In the genomic region with DNA sequence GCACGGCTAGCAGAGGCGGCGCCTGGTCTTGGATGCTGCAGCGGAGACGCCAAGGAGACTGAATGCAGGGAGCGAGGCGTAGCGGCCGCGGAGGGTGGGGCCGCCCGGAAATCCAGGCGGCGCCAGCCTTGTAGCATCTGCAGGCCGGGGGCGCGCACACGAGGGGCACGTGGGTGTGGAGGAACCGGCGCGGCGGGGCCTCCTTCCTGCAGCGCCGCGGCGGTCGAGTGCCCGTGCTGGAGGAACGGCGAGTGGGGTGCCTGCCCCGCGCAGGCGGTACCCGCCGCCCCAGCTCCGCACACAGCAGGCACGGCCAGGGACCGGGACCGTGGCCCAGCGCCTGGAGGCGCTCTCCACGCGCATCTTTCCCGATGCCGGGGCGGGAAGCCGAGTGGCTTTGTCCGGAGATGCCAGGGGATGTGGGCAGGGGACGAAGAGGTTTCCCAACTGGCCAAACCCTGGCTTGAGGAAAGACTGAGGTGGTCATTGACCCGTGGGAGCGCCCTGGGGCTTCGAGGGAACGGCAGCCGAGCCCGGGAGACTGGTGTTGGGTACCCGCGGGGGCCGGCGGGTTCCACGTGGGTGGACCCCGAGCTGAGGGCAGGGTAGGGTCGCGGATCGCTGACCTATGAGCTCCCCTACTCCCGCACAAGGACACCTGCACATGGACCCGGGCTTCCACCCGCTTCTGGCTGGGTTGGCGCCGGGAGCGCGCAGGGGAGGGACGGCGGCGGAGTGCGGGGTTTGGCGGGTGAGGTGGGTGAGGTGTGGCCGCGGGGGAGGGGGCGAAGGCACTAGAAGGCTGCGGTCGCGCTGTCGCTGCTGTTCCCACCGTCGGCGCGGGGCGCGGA, we compare ENCODE assay signal across 8 cellular contexts.
DNase-seq lines count a peak whose midpoint lies in the region; ATAC-seq and TF ChIP-seq lines count a peak whose summit lies in the region.

No MANE protein-coding gene starts in this region.

- peak overlapping the region; percentile 64 for H2AFZ ChIP-seq in hepatocyte

- no peaks in the 10 kb centered on the region for H3K36me3 ChIP-seq in hepatocyte (replicated peaks; ENCODE audit: insufficient read depth, low read depth)

- H3K9me2 ChIP-seq in hepatocyte (replicated peaks; ENCODE audit: insufficient read depth), result no peaks in the 10 kb centered on the region

- H3K4me1 ChIP-seq in hepatocyte (ENCODE audit: insufficient read depth), result peaks cover 42% of the 10 kb centered on the region

- intact Hi-C loops in sciatic nerve (cut with DNase I), result no loop called here

- H4K20me1 ChIP-seq in hepatocyte (ENCODE audit: insufficient read depth, poor library complexity, severe bottlenecking), result no peaks in the 10 kb centered on the region

- H3K27me3 ChIP-seq in hepatocyte, result peaks cover 75% of the 10 kb centered on the region

- no peaks in the 10 kb centered on the region for H3K79me2 ChIP-seq in hepatocyte

- peak overlapping the region; percentile 27 for H3K4me3 ChIP-seq in Jurkat, Clone E6-1 (ENCODE audit: low read length)
- H3K4me3 ChIP-seq in hepatocyte, result peak overlapping the region; percentile 77

- no peak overlapping the region for H3K27ac Mint-ChIP-seq in stimulated activated effector memory CD8-positive, alpha-beta T cell treated with anti-CD3 and anti-CD28 coated beads, Interleukin-12 subunit alpha, Interleukin-12 subunit beta, amount 100 ng/mL, for 72 hours

- H3K4me1 Mint-ChIP-seq in stimulated activated effector memory CD8-positive, alpha-beta T cell treated with anti-CD3 and anti-CD28 coated beads, Interleukin-12 subunit alpha, Interleukin-12 subunit beta, amount 100 ng/mL, for 72 hours, result peaks cover 37% of the 10 kb centered on the region

- WGBS in hepatocyte (ENCODE audit: low lambda C conversion rate, missing lambda C conversion rate), result under 1% methylated on average over 55 of the region's 90 CpGs

- no peak for TF ChIP-seq CTCF in hepatocyte (IDR thresholded peaks at IDR 0.05; ENCODE audit: poor library complexity)

- DNase-seq in NCI-H1417 (lab: John Stamatoyannopoulos, UW) (peak; percentile 49 to 87 (median 79)), NCI-H1417 treated with DMSO at 0.1 percent for 48 hours (lab: John Stamatoyannopoulos, UW) (no peak), hepatocyte (ENCODE audit: low spot score) (peak; percentile 67), sciatic nerve (ENCODE audit: low spot score) (no peak), GDM1 (lab: John Stamatoyannopoulos, UW) (no peak)
- DNase-seq in Jurkat, Clone E6-1 (ENCODE audit: low read depth, low spot score), result peak; percentile 6
- DNase-seq in activated CD8-positive, alpha-beta memory T cell treated with anti-CD3 and anti-CD28 coated beads, Interleukin-2, amount 50 U/mL, for 48 hours, result peak; percentile 58
- DNase-seq in stimulated activated effector memory CD8-positive, alpha-beta T cell treated with anti-CD3 and anti-CD28 coated beads, Interleukin-12 subunit alpha, Interleukin-12 subunit beta, amount 100 ng/mL, for 72 hours (ENCODE audit: low spot score in 2 of 2), result no peak

- no peaks in the 10 kb centered on the region for H3K9me3 ChIP-seq in hepatocyte (ENCODE audit: low read depth)

- peak overlapping the region; percentile 71 for H3K4me3 Mint-ChIP-seq in stimulated activated effector memory CD8-positive, alpha-beta T cell treated with anti-CD3 and anti-CD28 coated beads, Interleukin-12 subunit alpha, Interleukin-12 subunit beta, amount 100 ng/mL, for 72 hours

- no peaks in the 10 kb centered on the region for H3K36me3 Mint-ChIP-seq in stimulated activated effector memory CD8-positive, alpha-beta T cell treated with anti-CD3 and anti-CD28 coated beads, Interleukin-12 subunit alpha, Interleukin-12 subunit beta, amount 100 ng/mL, for 72 hours

- H3K9me3 Mint-ChIP-seq in stimulated activated effector memory CD8-positive, alpha-beta T cell treated with anti-CD3 and anti-CD28 coated beads, Interleukin-12 subunit alpha, Interleukin-12 subunit beta, amount 100 ng/mL, for 72 hours, result peaks cover 3% of the 10 kb centered on the region

- H3K4me2 ChIP-seq in hepatocyte, result peak overlapping the region; percentile 96

- H3K27ac ChIP-seq in hepatocyte, result no peak overlapping the region

- ATAC-seq in stimulated activated effector memory CD8-positive, alpha-beta T cell treated with anti-CD3 and anti-CD28 coated beads, Interleukin-12 subunit alpha, Interleukin-12 subunit beta, amount 100 ng/mL, for 72 hours, result peak; percentile 43
- ATAC-seq in sciatic nerve, result no peak

Comparison
In these comparisons a context has a peak if more than half of its experiments do, and no peak if none do; other contexts are left out.
1. DNase-seq: peak in NCI-H1417 (3 of 3), Jurkat, Clone E6-1 (single experiment), activated CD8-positive, alpha-beta memory T cell treated with anti-CD3 and anti-CD28 coated beads, Interleukin-2, amount 50 U/mL, for 48 hours (single experiment) and hepatocyte (single experiment); none in NCI-H1417 treated with DMSO at 0.1 percent for 48 hours (single experiment), stimulated activated effector memory CD8-positive, alpha-beta T cell treated with anti-CD3 and anti-CD28 coated beads, Interleukin-12 subunit alpha, Interleukin-12 subunit beta, amount 100 ng/mL, for 72 hours (0 of 2), sciatic nerve (single experiment) and GDM1 (single experiment).